ENCODE assay signal across 14 cellular contexts in the genomic region with DNA sequence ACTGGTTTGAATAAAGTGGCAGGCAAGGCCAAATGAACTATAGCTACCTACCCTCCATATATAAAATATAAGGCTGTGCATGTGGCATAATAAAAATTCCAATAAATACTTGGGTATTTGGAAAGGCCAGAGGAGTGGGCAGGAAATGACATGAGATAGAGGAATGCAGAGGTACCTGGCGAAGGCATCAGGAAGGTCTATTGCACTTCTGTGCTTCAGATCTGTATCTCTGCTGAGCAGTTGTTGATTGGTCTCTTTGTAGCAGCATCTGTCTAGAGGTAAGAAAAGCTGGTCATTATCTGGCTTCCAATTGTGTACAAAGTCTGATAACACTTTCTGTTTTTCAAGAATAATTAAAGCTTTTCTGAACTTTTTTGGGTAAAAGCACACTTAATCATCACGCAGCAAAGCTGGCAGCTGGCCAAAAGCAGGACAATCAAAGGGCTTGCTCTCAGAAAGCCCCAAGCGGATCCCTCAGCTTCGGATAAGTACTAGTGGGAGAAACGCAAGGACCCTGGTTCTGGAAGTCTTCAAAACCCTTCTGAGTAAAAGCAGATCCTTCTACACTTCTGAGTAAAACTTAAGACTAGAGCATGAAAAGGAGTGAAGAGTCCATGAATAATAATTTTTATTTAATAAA.
DNase-seq lines count a peak whose midpoint lies in the region; ATAC-seq and TF ChIP-seq lines count a peak whose summit lies in the region.
"Had no signal": no experiment of that assay in that cellular context is flagged by ENCODE, and none has a peak within 500 bp of the region (broad histone marks: within the 10 kb centered on the region; RNA-seq: fewer than 3 reads in every experiment).

No MANE protein-coding gene starts in this region.

- H3K9me3 ChIP-seq in mammary epithelial cell (replicated peaks; ENCODE audit: insufficient read depth, low read length) (no peaks in the 10 kb centered on the region), thyroid gland (no peaks in the 10 kb centered on the region)
- H3K9me3 ChIP-seq: A549, neutrophil had no signal

- ATAC-seq in GM19397 (IDR thresholded peaks at IDR 0.05; ENCODE audit: unreplicated experiment) (no peak), HG02970 (IDR thresholded peaks at IDR 0.05; ENCODE audit: low FRiP score, unreplicated experiment) (no peak)
- ATAC-seq: A549; stimulated activated naive CD8-positive, alpha-beta T cell treated with anti-CD3 and anti-CD28 coated beads, Interleukin-15, amount 100 ng/mL, for 72 hours had no signal

- H3K4me1 ChIP-seq in mammary epithelial cell (ENCODE audit: insufficient read depth, low read length) (peaks cover 6% of the 10 kb centered on the region), thyroid gland (no peaks in the 10 kb centered on the region)

- no peak overlapping the region for H3K27ac ChIP-seq in mammary epithelial cell (ENCODE audit: insufficient read depth, low read depth, low read length)
- H3K27ac ChIP-seq in thyroid gland = no peak overlapping the region
- H3K27ac ChIP-seq: neutrophil had no signal

- no peaks in the 10 kb centered on the region for H3K27me3 ChIP-seq in mammary epithelial cell (ENCODE audit: insufficient read depth, low read length)
- no peaks in the 10 kb centered on the region for H3K27me3 ChIP-seq in thyroid gland
- H3K27me3 ChIP-seq: neutrophil had no signal

- dilution Hi-C loops in mammary epithelial cell (cut with HindIII; ENCODE audit: low sequenced_read_pairs) = no loop called here

- CTCF ChIA-PET in mammary epithelial cell (lab: Charles Lee; ENCODE audit: low non-redundant PET) = no interaction called here

- BruUV-seq in mammary epithelial cell (replicated peaks; lab: Mats Ljungman, UMichigan) = no TSS peak

- no peak overlapping the region for H3K4me3 ChIP-seq in mammary epithelial cell (replicated peaks in 1 of 3; ENCODE audit: insufficient read depth in 1 of 3, low read depth in 2 of 3, low read length in 3 of 3)
- H3K4me3 ChIP-seq in thyroid gland (replicated peaks in 1 of 3) = no peak overlapping the region
- H3K4me3 ChIP-seq: A549 had no signal

- 41% methylated on average over 5 of the region's 5 CpGs for WGBS in mammary epithelial cell (ENCODE audit: low coverage, missing lambda C conversion rate)
- WGBS in thyroid gland, 2 donors = 35 to 36% methylated on average over 5 of the region's 5 CpGs

- H4K20me1 ChIP-seq in mammary epithelial cell (ENCODE audit: insufficient read depth, low read length) = no peaks in the 10 kb centered on the region

- no peak overlapping the region for H3K9ac ChIP-seq in mammary epithelial cell (ENCODE audit: insufficient read depth, low read length)

- intact Hi-C loops in mammary epithelial cell (cut with micrococcal nuclease) = no loop called here
- intact Hi-C loops in thyroid gland (cut with DNase I) = no loop called here

- no peaks in the 10 kb centered on the region for H3K79me2 ChIP-seq in mammary epithelial cell (ENCODE audit: insufficient read depth, low read length)

- TF ChIP-seq CTCF in mammary epithelial cell (conservative IDR thresholded peaks at IDR 0.05 in 1 of 2, IDR thresholded peaks at IDR 0.05 in 1 of 2; ENCODE audit: extremely low read depth in 1 of 2, insufficient read depth in 1 of 2, low read depth in 1 of 2, low read length in 2 of 2) (no peak), thyroid gland (IDR thresholded peaks at IDR 0.05) (no peak)

- H2AFZ ChIP-seq in mammary epithelial cell (ENCODE audit: low read depth, low read length) = no peak overlapping the region

- no peaks in the 10 kb centered on the region for H3K36me3 ChIP-seq in mammary epithelial cell (ENCODE audit: insufficient read depth, low read length)
- H3K36me3 ChIP-seq in thyroid gland = no peaks in the 10 kb centered on the region
- H3K36me3 ChIP-seq: neutrophil had no signal

- in situ Hi-C loops in mammary epithelial cell (cut with MboI; ENCODE audit: low sequenced_read_pairs in 2 of 2) = no loop called here

- TF ChIP-seq POLR2A in thyroid gland (IDR thresholded peaks at IDR 0.05) = no peak

- no peak overlapping the region for H3K4me2 ChIP-seq in mammary epithelial cell (ENCODE audit: insufficient read depth, low read depth, low read length)
- H3K4me2 ChIP-seq: A549 had no signal

- peak; percentile 17 for DNase-seq in NCI-H2171 treated with DMSO at 0.1 percent for 48 hours (lab: John Stamatoyannopoulos, UW)
- DNase-seq in NCI-H2171 (lab: John Stamatoyannopoulos, UW) = no peak
- peak; percentile 60 for DNase-seq in mammary epithelial cell
- DNase-seq in iris pigment epithelial cell (ENCODE audit: low read depth) = peak; percentile 45
- peak; percentile 8 to 21 for DNase-seq in thyroid gland
- no peak for DNase-seq in NCI-H524 treated with DMSO at 0.1 percent for 48 hours (lab: John Stamatoyannopoulos, UW)
- DNase-seq: activated CD4-positive, CD25-positive, alpha-beta regulatory T cell; activated naive CD4-positive, alpha-beta T cell treated with anti-CD3 and anti-CD28 coated beads, Interleukin-2, amount 10 ng/mL, durations not matched to agents 7 days and 5 days; NCI-H2107; stimulated activated naive CD8-positive, alpha-beta T cell treated with anti-CD3 and anti-CD28 coated beads, Interleukin-15, amount 100 ng/mL, for 72 hours had no signal

Comparison
In these comparisons a context has a peak if more than half of its experiments do, and no peak if none do; other contexts are left out.
1. DNase-seq: peak in NCI-H2171 treated with DMSO at 0.1 percent for 48 hours (single experiment), mammary epithelial cell (single experiment), iris pigment epithelial cell (single experiment) and thyroid gland (2 of 2); none in NCI-H2171 (single experiment) and NCI-H524 treated with DMSO at 0.1 percent for 48 hours (single experiment).